8 cellular contexts compared by ENCODE assay signal in the genomic region with DNA sequence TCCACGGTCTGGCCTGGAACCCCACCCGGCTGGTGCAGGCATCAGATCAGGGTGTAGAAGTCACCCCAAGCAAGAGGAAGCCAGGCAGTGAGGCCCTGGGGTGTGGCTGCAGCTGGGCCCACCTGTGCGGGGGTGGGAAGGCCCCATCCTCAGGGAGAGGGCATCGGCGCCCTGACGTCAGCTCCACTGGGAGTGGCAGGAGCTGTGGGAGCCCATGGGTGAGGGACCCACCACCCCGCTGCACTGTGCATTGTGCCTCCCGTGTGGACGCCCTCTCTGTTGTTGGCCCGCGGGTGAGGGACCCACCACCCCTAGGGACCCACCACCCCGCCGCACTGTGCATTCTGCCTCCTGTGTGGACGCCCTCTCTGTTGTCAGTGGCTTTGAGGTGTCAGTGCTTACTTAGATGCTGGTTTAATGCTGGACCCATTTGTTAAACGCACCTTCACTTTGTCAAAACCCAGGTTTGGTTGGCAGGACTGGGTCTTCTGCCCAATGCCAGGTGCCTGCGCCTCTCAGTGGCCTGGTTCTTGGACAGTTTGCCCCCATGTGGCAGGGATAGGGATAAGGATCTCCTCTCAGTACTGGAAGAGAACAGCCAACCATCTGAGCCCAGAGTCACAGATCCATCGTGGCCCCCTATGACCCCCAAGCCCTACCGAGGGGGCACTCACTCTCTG. TPM values are rescaled to one million over a fixed set of nuclear protein-coding genes. Genes with fewer than 3 reads are reported as not detected.
DNase-seq lines count a peak whose midpoint lies in the region; ATAC-seq, FAIRE-seq and TF ChIP-seq lines count a peak whose summit lies in the region.

No MANE protein-coding gene starts in this region.

- H3K4me3 ChIP-seq in esophagus squamous epithelium, result no peak overlapping the region

- POLR2A ChIA-PET in activated CD4-positive, alpha-beta T cell treated with anti-CD3 and anti-CD28 coated beads for 36 hours (lab: Charles Lee), result no interaction called here

- H3K27me3 Mint-ChIP-seq in activated CD4-positive, alpha-beta T cell treated with anti-CD3 and anti-CD28 coated beads for 36 hours, result no peaks in the 10 kb centered on the region
- peaks cover 7 to 22% of the 10 kb centered on the region in 2 donors for H3K27me3 Mint-ChIP-seq in stimulated activated naive B cell treated with anti-CD40 and anti-IgM and Interleukin-4, amounts not matched to agents 10 μg/mL and 1 μg/mL and 100 μg/mL, for 72 hours

- H3K36me3 Mint-ChIP-seq in activated CD4-positive, alpha-beta T cell treated with anti-CD3 and anti-CD28 coated beads for 36 hours (ENCODE audit: low read depth), result peaks cover 3% of the 10 kb centered on the region
- H3K36me3 Mint-ChIP-seq in stimulated activated naive B cell treated with anti-CD40 and anti-IgM and Interleukin-4, amounts not matched to agents 10 μg/mL and 1 μg/mL and 100 μg/mL, for 72 hours, result peaks cover 64 to 70% of the 10 kb centered on the region in 2 donors

- intact Hi-C loops in activated CD4-positive, alpha-beta T cell treated with anti-CD3 and anti-CD28 coated beads for 36 hours (cut with DNase I, micrococcal nuclease), result loop anchor here in 1 of 2 experiments (5.0 kb wide), 1 partner anchor 119 kb away; no protein-coding TSS in a partner anchor
- intact Hi-C loops in esophagus squamous epithelium (cut with DNase I), result no loop called here

- CTCF ChIA-PET in activated CD4-positive, alpha-beta T cell treated with anti-CD3 and anti-CD28 coated beads for 36 hours (lab: Charles Lee), result interaction anchor here (0.6 to 1.5 kb wide), 3 partner anchors 19 to 120 kb away, joined by 3 to 4 read pairs (median 3); no protein-coding TSS in a partner anchor

- no peak overlapping the region for H3K27ac ChIP-seq in esophagus squamous epithelium

- no peaks in the 10 kb centered on the region for H3K36me3 ChIP-seq in esophagus squamous epithelium

- H3K27me3 ChIP-seq in esophagus squamous epithelium, result peaks cover 0 to 23% (median 0%) of the 10 kb centered on the region in 4 donors

- no peaks in the 10 kb centered on the region for H3K9me3 Mint-ChIP-seq in activated CD4-positive, alpha-beta T cell treated with anti-CD3 and anti-CD28 coated beads for 36 hours (ENCODE audit: low read depth)
- H3K9me3 Mint-ChIP-seq in stimulated activated naive B cell treated with anti-CD40 and anti-IgM and Interleukin-4, amounts not matched to agents 10 μg/mL and 1 μg/mL and 100 μg/mL, for 72 hours, result no peaks in the 10 kb centered on the region

- no peaks in the 10 kb centered on the region for H3K9me3 ChIP-seq in esophagus squamous epithelium

- 65 to 67% methylated on average over 5 to 8 of the region's 18 CpGs for WGBS in esophagus squamous epithelium, 2 donors

- no peak overlapping the region for H3K4me3 Mint-ChIP-seq in activated CD4-positive, alpha-beta T cell treated with anti-CD3 and anti-CD28 coated beads for 36 hours
- H3K4me3 Mint-ChIP-seq in stimulated activated naive B cell treated with anti-CD40 and anti-IgM and Interleukin-4, amounts not matched to agents 10 μg/mL and 1 μg/mL and 100 μg/mL, for 72 hours, result no peak overlapping the region

- H3K4me1 Mint-ChIP-seq in activated CD4-positive, alpha-beta T cell treated with anti-CD3 and anti-CD28 coated beads for 36 hours, result no peaks in the 10 kb centered on the region
- peaks cover 24 to 48% of the 10 kb centered on the region in 2 donors for H3K4me1 Mint-ChIP-seq in stimulated activated naive B cell treated with anti-CD40 and anti-IgM and Interleukin-4, amounts not matched to agents 10 μg/mL and 1 μg/mL and 100 μg/mL, for 72 hours

- no peak for FAIRE-seq in frontal cortex (lab: Jason Lieb, UNC)

- ATAC-seq in activated CD4-positive, alpha-beta T cell treated with anti-CD3 and anti-CD28 coated beads for 36 hours, result peak; percentile 65
- ATAC-seq in stimulated activated naive B cell treated with anti-CD40 and anti-IgM and Interleukin-4, amounts not matched to agents 10 μg/mL and 1 μg/mL and 100 μg/mL, for 72 hours (replicated peaks), result peak; percentile 26 to 41

- TF ChIP-seq POLR2A in esophagus squamous epithelium (IDR thresholded peaks at IDR 0.05), result no peak

- no peaks in the 10 kb centered on the region for H3K4me1 ChIP-seq in esophagus squamous epithelium

- TF ChIP-seq CTCF in esophagus squamous epithelium (IDR thresholded peaks at IDR 0.05), result peak in 5 of 6 experiments; percentile 8 to 52 (median 23)

- DNase-seq in activated CD4-positive, alpha-beta T cell treated with anti-CD3 and anti-CD28 coated beads for 36 hours, result peak; percentile 40
- DNase-seq in activated CD4-positive, alpha-beta T cell treated with anti-CD3 and anti-CD28 coated beads for 1 hour, result no peak
- DNase-seq in NCI-H510A treated with DMSO at 0.1 percent for 48 hours (lab: John Stamatoyannopoulos, UW) (peak; percentile 81), esophagus squamous epithelium (lab: John Stamatoyannopoulos, UW) (no peak), frontal cortex (ENCODE audit: low spot score in 2 of 2) (no peak), CD1c-positive myeloid dendritic cell (ENCODE audit: extremely low spot score) (no peak), germinal center (ENCODE audit: low spot score) (no peak)
- DNase-seq in stimulated activated naive B cell treated with anti-CD40 and anti-IgM and Interleukin-4, amounts not matched to agents 10 μg/mL and 1 μg/mL and 100 μg/mL, for 72 hours, result no peak

- no peak overlapping the region for H3K27ac Mint-ChIP-seq in activated CD4-positive, alpha-beta T cell treated with anti-CD3 and anti-CD28 coated beads for 36 hours
- H3K27ac Mint-ChIP-seq in stimulated activated naive B cell treated with anti-CD40 and anti-IgM and Interleukin-4, amounts not matched to agents 10 μg/mL and 1 μg/mL and 100 μg/mL, for 72 hours, result peak overlapping the region; percentile 47

RNA-seq across cellular contexts. Expression of gene EXOC3, which starts 6.9 kb away (rescaled TPM):
- 10 to 100 TPM; 49.7 to 62.7 TPM for total RNA-seq in activated CD4-positive, alpha-beta T cell treated with anti-CD3 and anti-CD28 coated beads for 36 hours
- total RNA-seq in esophagus squamous epithelium, result 10 to 100 TPM; 39.1 to 54.6 (median 42.8) TPM
- total RNA-seq in frontal cortex, result 22.4 TPM

Comparison
In these comparisons a context has a peak if more than half of its experiments do, and no peak if none do; other contexts are left out.
1. DNase-seq: peak in activated CD4-positive, alpha-beta T cell treated with anti-CD3 and anti-CD28 coated beads for 36 hours (single experiment) and NCI-H510A treated with DMSO at 0.1 percent for 48 hours (single experiment); none in activated CD4-positive, alpha-beta T cell treated with anti-CD3 and anti-CD28 coated beads for 1 hour (single experiment), esophagus squamous epithelium (single experiment), stimulated activated naive B cell treated with anti-CD40 and anti-IgM and Interleukin-4, amounts not matched to agents 10 μg/mL and 1 μg/mL and 100 μg/mL, for 72 hours (single experiment), frontal cortex (0 of 2), CD1c-positive myeloid dendritic cell (single experiment) and germinal center (single experiment).